ENCODE assay signal across 8 cellular contexts in genomic region chr22:40044102-40044869, GRCh38. TPM values are rescaled to one million over a fixed set of nuclear protein-coding genes. Genes with fewer than 3 reads are reported as not detected.
DNase-seq lines count a peak whose midpoint lies in the region; ATAC-seq and TF ChIP-seq lines count a peak whose summit lies in the region.

No MANE protein-coding gene starts in this region.

- H3K4me3 ChIP-seq in HUES48 (ENCODE audit: low read depth, low read length), result peak overlapping the region; percentile 87
- peak overlapping the region; percentile 82 for H3K4me3 ChIP-seq in NT2/D1 (ENCODE audit: insufficient read length, low read depth)
- H3K4me3 ChIP-seq in endocrine pancreas (ENCODE audit: control insufficient read depth, insufficient read depth, low read length), result peak overlapping the region; percentile 77
- peak overlapping the region; percentile 86 to 98 for H3K4me3 ChIP-seq in mesenchymal stem cell (ENCODE audit: insufficient read depth in 1 of 2, low read depth in 1 of 2, low read length in 2 of 2)

- H2BK15ac ChIP-seq in mesenchymal stem cell (ENCODE audit: low read depth, poor library complexity, severe bottlenecking), result peak overlapping the region; percentile 60

- intact Hi-C loops in Calu3 (cut with micrococcal nuclease; ENCODE audit: unreplicated experiment), result loop anchor here (2.0 kb wide), 1 partner anchor 303 kb away; the partner anchor contains the start of gene ADSL

- ATAC-seq in GM21423 (IDR thresholded peaks at IDR 0.05; ENCODE audit: unreplicated experiment), result peak; percentile 80

- 0% methylated on average over 32 of the region's 34 CpGs for WGBS in mesenchymal stem cell

- no peak for TF ChIP-seq CTCF in Calu3 (IDR thresholded peaks at IDR 0.05; ENCODE audit: unreplicated experiment)

- peak overlapping the region; percentile 85 for H3K9ac ChIP-seq in HUES48 (ENCODE audit: low read depth, low read length)
- peak overlapping the region; percentile 67 for H3K9ac ChIP-seq in NT2/D1 (ENCODE audit: insufficient read length, low read depth)
- H3K9ac ChIP-seq in endocrine pancreas (ENCODE audit: control insufficient read depth, insufficient read depth, low read length), result peak overlapping the region; percentile 69
- peak overlapping the region; percentile 92 for H3K9ac ChIP-seq in mesenchymal stem cell (ENCODE audit: low read length)

- peak overlapping the region; percentile 99 for H2AFZ ChIP-seq in mesenchymal stem cell (ENCODE audit: low read depth, low read length)

- H2BK12ac ChIP-seq in mesenchymal stem cell (ENCODE audit: low read length in 2 of 2), result peak overlapping the region in 1 of 2 experiments; percentile 75

- peak overlapping the region; percentile 67 for H3K4me2 ChIP-seq in mesenchymal stem cell (ENCODE audit: low read length, poor library complexity, severe bottlenecking)

- H4K8ac ChIP-seq in mesenchymal stem cell (ENCODE audit: low read length), result no peak overlapping the region

- H3K36me3 ChIP-seq in HUES48 (ENCODE audit: control insufficient read depth, insufficient read depth, low read length) (no peaks in the 10 kb centered on the region), NT2/D1 (ENCODE audit: insufficient read depth, insufficient read length, low read length) (no peaks in the 10 kb centered on the region), endocrine pancreas (ENCODE audit: control insufficient read depth, insufficient read depth, low read length) (no peaks in the 10 kb centered on the region), mesenchymal stem cell (ENCODE audit: control insufficient read depth in 1 of 2, insufficient read depth in 2 of 2, low read depth in 1 of 2, low read length in 2 of 2) (no peaks in the 10 kb centered on the region)

- CTCF ChIA-PET in Calu3 (lab: Charles Lee), result interaction anchor here (0.5 to 1.3 kb wide), 9 partner anchors 11 to 530 kb away, joined by 3 to 6 read pairs (median 4); partner anchors contain the start of gene TNRC6B

- H3K4me1 ChIP-seq in HUES48 (ENCODE audit: control insufficient read depth, insufficient read depth, low read length) (peaks cover 14% of the 10 kb centered on the region; the same call in 1 of the 2 replicates), NT2/D1 (ENCODE audit: insufficient read depth, insufficient read length) (no peaks in the 10 kb centered on the region), endocrine pancreas (ENCODE audit: control insufficient read depth, insufficient read depth, low read length) (peaks cover 6% of the 10 kb centered on the region), mesenchymal stem cell (ENCODE audit: control insufficient read depth, insufficient read depth, low read depth, low read length) (peaks cover 5% of the 10 kb centered on the region)

- H3K27me3 Mint-ChIP-seq in Calu3 (ENCODE audit: unreplicated experiment), result peaks cover 11% of the 10 kb centered on the region

- H3K14ac ChIP-seq in mesenchymal stem cell (ENCODE audit: low read length in 2 of 2), result no peak overlapping the region

- H3K4me3 Mint-ChIP-seq in Calu3 (ENCODE audit: low read depth, unreplicated experiment), result peak overlapping the region; percentile 83

- no peak overlapping the region for H2BK5ac ChIP-seq in mesenchymal stem cell (ENCODE audit: low read depth, low read length, poor library complexity, severe bottlenecking)

- peak overlapping the region; percentile 13 to 84 for H3K4ac ChIP-seq in mesenchymal stem cell (ENCODE audit: low read depth in 1 of 2, low read length in 2 of 2)

- no peak overlapping the region for H2AK5ac ChIP-seq in mesenchymal stem cell (ENCODE audit: low read length, severe bottlenecking)

- peaks cover 22% of the 10 kb centered on the region for H3K36me3 Mint-ChIP-seq in Calu3 (ENCODE audit: insufficient read depth, unreplicated experiment)

- H4K91ac ChIP-seq in mesenchymal stem cell (ENCODE audit: low read length), result no peak overlapping the region

- H3K27ac Mint-ChIP-seq in Calu3 (ENCODE audit: unreplicated experiment), result peak overlapping the region; percentile 99

- H3K9me3 Mint-ChIP-seq in Calu3 (ENCODE audit: low read depth, unreplicated experiment), result no peaks in the 10 kb centered on the region

- H3K18ac ChIP-seq in mesenchymal stem cell (ENCODE audit: low read depth in 1 of 2, low read length in 2 of 2), result peak overlapping the region in 1 of 2 experiments; percentile 83

- no peak overlapping the region for H3K23ac ChIP-seq in mesenchymal stem cell (ENCODE audit: low read length in 2 of 2)

- no peak overlapping the region for H2BK120ac ChIP-seq in mesenchymal stem cell (ENCODE audit: low read depth, low read length)

- no TSS peak for BruUV-seq in Calu3 (replicated peaks; lab: Mats Ljungman, UMichigan)

- peaks cover 11% of the 10 kb centered on the region for H3K79me1 ChIP-seq in mesenchymal stem cell (replicated peaks; ENCODE audit: low read length, poor library complexity, severe bottlenecking)

- H3K27ac ChIP-seq in HUES48 (ENCODE audit: low read depth, low read length), result peak overlapping the region; percentile 96
- peak overlapping the region; percentile 71 for H3K27ac ChIP-seq in mesenchymal stem cell (ENCODE audit: low read length, poor library complexity, severe bottlenecking)

- peaks cover 8% of the 10 kb centered on the region for H3K4me1 Mint-ChIP-seq in Calu3 (ENCODE audit: low read depth, unreplicated experiment)

- no peaks in the 10 kb centered on the region for H3K9me3 ChIP-seq in HUES48 (ENCODE audit: control insufficient read depth, insufficient read depth, low read length)
- no peaks in the 10 kb centered on the region for H3K9me3 ChIP-seq in NT2/D1 (ENCODE audit: insufficient read depth, low read length)
- no peaks in the 10 kb centered on the region for H3K9me3 ChIP-seq in endocrine pancreas (ENCODE audit: control insufficient read depth, low read length)
- H3K9me3 ChIP-seq in mesenchymal stem cell (ENCODE audit: control insufficient read depth, low read length), result no peaks in the 10 kb centered on the region

- H3K27me3 ChIP-seq in HUES48 (ENCODE audit: control insufficient read depth, insufficient read depth, low read length) (peaks cover 24% of the 10 kb centered on the region), NT2/D1 (ENCODE audit: insufficient read depth, insufficient read length) (peaks cover 18% of the 10 kb centered on the region), endocrine pancreas (ENCODE audit: control insufficient read depth, insufficient read depth, low read length) (no peaks in the 10 kb centered on the region), mesenchymal stem cell (ENCODE audit: control insufficient read depth in 1 of 2, insufficient read depth in 1 of 2, low read length in 2 of 2) (peaks cover 4 to 31% of the 10 kb centered on the region in 2 experiments)

- DNase-seq in Calu3 (peak; percentile 97), NT2/D1 (ENCODE audit: low read depth, low spot score) (peak; percentile 95), mesenchymal stem cell (peak; percentile 100)
- peak; percentile 97 for DNase-seq in activated CD8-positive, alpha-beta memory T cell treated with anti-CD3 and anti-CD28 coated beads, Interleukin-2, amount 50 U/mL, for 24 hours (ENCODE audit: extremely low read depth)
- peak; percentile 92 for DNase-seq in stimulated activated CD8-positive, alpha-beta memory T cell treated with anti-CD3 and anti-CD28 coated beads, Interleukin-12 subunit alpha, Interleukin-12 subunit beta, amount 100 ng/mL, for 24 hours (ENCODE audit: extremely low read depth)

RNA-seq across cellular contexts. Expression of gene FAM83F, which starts 49.5 kb away (rescaled TPM):
- 21.0 and 21.9 TPM in 2 replicates for total RNA-seq in Calu3 (2022)
- polyA plus RNA-seq in mesenchymal stem cell (2013, experiment 1 of 2), result 0.06 TPM
- 0.05 TPM for polyA plus RNA-seq in mesenchymal stem cell (2013, experiment 2 of 2)

Comparison
In these comparisons a context has a peak if more than half of its experiments do, and no peak if none do; other contexts are left out.
1. Peak in every context shown above with its lines: DNase-seq, ATAC-seq, H3K4me3 ChIP-seq and H3K27ac ChIP-seq.